ENCODE assay signal across 8 cellular contexts in the genomic region with DNA sequence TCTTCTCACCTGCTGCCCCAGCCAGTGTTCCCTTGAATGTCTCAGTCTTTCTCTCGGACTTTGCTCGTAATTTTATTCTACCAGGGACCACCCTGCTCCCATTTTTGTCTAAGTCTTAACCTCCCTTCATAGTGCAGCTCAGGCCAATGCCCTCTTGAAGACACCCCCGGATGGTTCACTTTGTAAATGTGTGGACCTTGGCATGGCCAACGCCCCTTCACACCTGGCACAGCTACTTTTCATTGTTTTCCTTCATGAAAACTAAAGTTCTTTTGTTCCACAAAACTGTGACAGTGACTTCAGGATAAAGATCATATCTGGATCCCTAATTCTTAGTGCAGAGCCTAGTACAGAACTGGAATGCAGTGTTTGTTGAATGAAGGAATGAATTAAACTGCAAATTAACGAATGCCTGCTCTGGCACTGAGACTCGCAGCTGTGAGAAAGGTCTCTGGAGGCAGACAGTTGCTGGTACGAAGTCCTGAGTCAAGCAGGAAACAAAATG. TPM values are rescaled to one million over a fixed set of nuclear protein-coding genes. Genes with fewer than 3 reads are reported as not detected.
DNase-seq lines count a peak whose midpoint lies in the region; ATAC-seq and TF ChIP-seq lines count a peak whose summit lies in the region.

No MANE protein-coding gene starts in this region.

- H3K4me3 Mint-ChIP-seq in Calu3 (ENCODE audit: low read depth, unreplicated experiment): no peak overlapping the region
- no peak overlapping the region for H3K4me3 Mint-ChIP-seq in activated T-helper 1 cell treated with anti-CD3 and anti-CD28 coated beads, Interleukin-12 subunit alpha, Interleukin-12 subunit beta, Interleukin-2, Interleukin-4 antibody, amounts not matched to agents 30 ng/mL and 10 ng/mL and 1 ng/mL, durations not matched to agents 14 hours and 24 hours and 36 hours

- ATAC-seq in GM21528 (IDR thresholded peaks at IDR 0.05; ENCODE audit: low FRiP score, unreplicated experiment): peak; percentile 38
- no peak for ATAC-seq in RWPE2 (ENCODE audit: low read depth)
- ATAC-seq in upper lobe of left lung (ENCODE audit: low FRiP score in 2 of 2): no peak

- H3K4me1 Mint-ChIP-seq in Calu3 (ENCODE audit: low read depth, unreplicated experiment): peaks cover 21% of the 10 kb centered on the region
- H3K4me1 Mint-ChIP-seq in activated T-helper 1 cell treated with anti-CD3 and anti-CD28 coated beads, Interleukin-12 subunit alpha, Interleukin-12 subunit beta, Interleukin-2, Interleukin-4 antibody, amounts not matched to agents 30 ng/mL and 10 ng/mL and 1 ng/mL, durations not matched to agents 14 hours and 24 hours and 36 hours (ENCODE audit: low read depth): peaks cover 10% of the 10 kb centered on the region

- no TSS peak for BruUV-seq in Calu3 (replicated peaks; lab: Mats Ljungman, UMichigan)

- H3K9me3 ChIP-seq in RWPE2 (ENCODE audit: severe bottlenecking): no peaks in the 10 kb centered on the region
- no peaks in the 10 kb centered on the region for H3K9me3 ChIP-seq in iPS-18c (ENCODE audit: control insufficient read depth, insufficient read depth, low read length)
- H3K9me3 ChIP-seq in upper lobe of left lung: no peaks in the 10 kb centered on the region

- H3K27ac ChIP-seq in RWPE2 (ENCODE audit: poor library complexity, severe bottlenecking) (peak overlapping the region; percentile 92), upper lobe of left lung (peak overlapping the region; percentile 98 to 100 (median 99))

- H3K27me3 ChIP-seq in RWPE2 (ENCODE audit: insufficient read depth, poor library complexity, severe bottlenecking): no peaks in the 10 kb centered on the region
- H3K27me3 ChIP-seq in upper lobe of left lung: no peaks in the 10 kb centered on the region

- DNase-seq in Calu3 (peak; percentile 49), RWPE2 (ENCODE audit: low spot score) (no peak), upper lobe of left lung (peak in 1 of 2 donors; percentile 73), T-helper 9 cell (no peak)
- no peak for DNase-seq in effector CD4-positive, alpha-beta T cell
- no peak for DNase-seq in activated T-helper 1 cell treated with anti-CD3 and anti-CD28 coated beads, Interleukin-12 subunit alpha, Interleukin-12 subunit beta, Interleukin-2, Interleukin-4 antibody, amounts not matched to agents 30 ng/mL and 10 ng/mL and 1 ng/mL, durations not matched to agents 14 hours and 24 hours and 36 hours (ENCODE audit: low spot score)

- peaks cover under 1% of the 10 kb centered on the region for H3K36me3 Mint-ChIP-seq in Calu3 (ENCODE audit: insufficient read depth, unreplicated experiment)
- H3K36me3 Mint-ChIP-seq in activated T-helper 1 cell treated with anti-CD3 and anti-CD28 coated beads, Interleukin-12 subunit alpha, Interleukin-12 subunit beta, Interleukin-2, Interleukin-4 antibody, amounts not matched to agents 30 ng/mL and 10 ng/mL and 1 ng/mL, durations not matched to agents 14 hours and 24 hours and 36 hours (ENCODE audit: low read depth): no peaks in the 10 kb centered on the region

- no peak for TF ChIP-seq POLR2A in upper lobe of left lung (IDR thresholded peaks at IDR 0.05)

- H3K36me3 ChIP-seq in RWPE2 (ENCODE audit: low read depth): no peaks in the 10 kb centered on the region
- no peaks in the 10 kb centered on the region for H3K36me3 ChIP-seq in upper lobe of left lung

- H3K9me3 Mint-ChIP-seq in Calu3 (ENCODE audit: low read depth, unreplicated experiment): no peaks in the 10 kb centered on the region
- H3K9me3 Mint-ChIP-seq in activated T-helper 1 cell treated with anti-CD3 and anti-CD28 coated beads, Interleukin-12 subunit alpha, Interleukin-12 subunit beta, Interleukin-2, Interleukin-4 antibody, amounts not matched to agents 30 ng/mL and 10 ng/mL and 1 ng/mL, durations not matched to agents 14 hours and 24 hours and 36 hours: no peaks in the 10 kb centered on the region

- intact Hi-C loops in Calu3 (cut with micrococcal nuclease; ENCODE audit: unreplicated experiment): loop anchor here (5.0 kb wide), 3 partner anchors 69 to 349 kb away; a partner anchor contains a TSS
- intact Hi-C loops in activated T-helper 1 cell treated with anti-CD3 and anti-CD28 coated beads, Interleukin-12 subunit alpha, Interleukin-12 subunit beta, Interleukin-2, Interleukin-4 antibody, amounts not matched to agents 30 ng/mL and 10 ng/mL and 1 ng/mL, durations not matched to agents 14 hours and 24 hours and 36 hours (cut with micrococcal nuclease): loop anchor here (1.0 to 5.0 kb wide), 6 partner anchors 13 to 588 kb away; a partner anchor contains a TSS

- CTCF ChIA-PET in Calu3 (lab: Charles Lee): interaction anchor here (0.8 to 2.6 kb wide), 7 partner anchors 9 to 338 kb away, joined by 3 to 15 read pairs (median 6); a partner anchor contains a TSS

- H3K4me3 ChIP-seq in RWPE2 (ENCODE audit: severe bottlenecking): peak overlapping the region; percentile 80
- H3K4me3 ChIP-seq in iPS-18c (ENCODE audit: insufficient read depth, low read depth, low read length): peak overlapping the region; percentile 100; the same call in 1 of the 2 replicates
- peak overlapping the region; percentile 18 to 81 (median 72) for H3K4me3 ChIP-seq in upper lobe of left lung

- no peak overlapping the region for H3K27ac Mint-ChIP-seq in Calu3 (ENCODE audit: unreplicated experiment)
- no peak overlapping the region for H3K27ac Mint-ChIP-seq in activated T-helper 1 cell treated with anti-CD3 and anti-CD28 coated beads, Interleukin-12 subunit alpha, Interleukin-12 subunit beta, Interleukin-2, Interleukin-4 antibody, amounts not matched to agents 30 ng/mL and 10 ng/mL and 1 ng/mL, durations not matched to agents 14 hours and 24 hours and 36 hours

- TF ChIP-seq CTCF in Calu3 (IDR thresholded peaks at IDR 0.05; ENCODE audit: unreplicated experiment): no peak
- no peak for TF ChIP-seq CTCF in RWPE2 (IDR thresholded peaks at IDR 0.05; ENCODE audit: poor library complexity, severe bottlenecking)
- TF ChIP-seq CTCF in upper lobe of left lung (IDR thresholded peaks at IDR 0.05): no peak

- no peak for TF ChIP-seq EP300 in upper lobe of left lung (IDR thresholded peaks at IDR 0.05)

- peaks cover 12% of the 10 kb centered on the region for H3K27me3 Mint-ChIP-seq in Calu3 (ENCODE audit: unreplicated experiment)
- peaks cover 2% of the 10 kb centered on the region for H3K27me3 Mint-ChIP-seq in activated T-helper 1 cell treated with anti-CD3 and anti-CD28 coated beads, Interleukin-12 subunit alpha, Interleukin-12 subunit beta, Interleukin-2, Interleukin-4 antibody, amounts not matched to agents 30 ng/mL and 10 ng/mL and 1 ng/mL, durations not matched to agents 14 hours and 24 hours and 36 hours (ENCODE audit: insufficient read depth)

- H3K4me1 ChIP-seq in RWPE2 (ENCODE audit: insufficient read depth, poor library complexity, severe bottlenecking) (peaks cover 3% of the 10 kb centered on the region), upper lobe of left lung (peaks cover 18 to 37% (median 28%) of the 10 kb centered on the region in 4 donors)

- 12 to 20% methylated on average over 7 of the region's 7 CpGs for WGBS in upper lobe of left lung, 2 donors

RNA-seq across cellular contexts. Expression of a gene that starts 3.5 kb away (rescaled TPM):
- 5.3 and 7.3 TPM in 2 replicates for total RNA-seq in Calu3 (2022)
- 100 to 1,000 TPM in 1 of 6 donors, 10 to 100 TPM in 5; 14.7 to 108 (median 26.7) TPM for total RNA-seq in upper lobe of left lung
- total RNA-seq in activated T-helper 1 cell treated with anti-CD3 and anti-CD28 coated beads, Interleukin-12 subunit alpha, Interleukin-12 subunit beta, Interleukin-2, Interleukin-4 antibody, amounts not matched to agents 30 ng/mL and 10 ng/mL and 1 ng/mL, durations not matched to agents 14 hours and 24 hours and 36 hours: 0.34 and 0.39 TPM in 2 replicates

RNA-seq across cellular contexts. Expression of a gene that starts 7.7 kb away (rescaled TPM):
- total RNA-seq in Calu3 (2022) (4.0 and 4.4 TPM in 2 replicates), upper lobe of left lung (10 to 100 TPM; 16.8 to 47.4 (median 29.5) TPM)
- total RNA-seq in activated T-helper 1 cell treated with anti-CD3 and anti-CD28 coated beads, Interleukin-12 subunit alpha, Interleukin-12 subunit beta, Interleukin-2, Interleukin-4 antibody, amounts not matched to agents 30 ng/mL and 10 ng/mL and 1 ng/mL, durations not matched to agents 14 hours and 24 hours and 36 hours: 0.57 and 0.59 TPM in 2 replicates

RNA-seq across cellular contexts. Expression of a gene that starts 39.4 kb away (rescaled TPM):
- not detected in 2 replicates for total RNA-seq in Calu3 (2022)
- total RNA-seq in upper lobe of left lung: not detected
- total RNA-seq in activated T-helper 1 cell treated with anti-CD3 and anti-CD28 coated beads, Interleukin-12 subunit alpha, Interleukin-12 subunit beta, Interleukin-2, Interleukin-4 antibody, amounts not matched to agents 30 ng/mL and 10 ng/mL and 1 ng/mL, durations not matched to agents 14 hours and 24 hours and 36 hours: not detected in 2 replicates
